Comparison of ENCODE assay signal across 9 cellular contexts in genomic region chr9:7094052-7094451, GRCh38.
DNase-seq lines count a peak whose midpoint lies in the region; ATAC-seq and TF ChIP-seq lines count a peak whose summit lies in the region.
"Had no signal": no experiment of that assay in that cellular context is flagged by ENCODE, and none has a peak within 500 bp of the region (broad histone marks: within the 10 kb centered on the region; RNA-seq: fewer than 3 reads in every experiment).

No MANE protein-coding gene starts in this region.

- no peaks in the 10 kb centered on the region for H4K20me1 ChIP-seq in HCT116 (ENCODE audit: insufficient read depth)

- TF ChIP-seq RAD21 in HCT116 (IDR thresholded peaks at IDR 0.05; ENCODE audit: low read depth): peak; percentile 36; the same call in 1 of the 2 replicates

- H3K9me3 ChIP-seq in HCT116 (ENCODE audit: control insufficient read depth in 1 of 2, insufficient read depth in 1 of 2, low read depth in 1 of 2, low read length in 2 of 2): no peaks in the 10 kb centered on the region

- H3K9me2 ChIP-seq in HCT116 (ENCODE audit: insufficient read depth): no peaks in the 10 kb centered on the region

- BruUV-seq in HCT116 (replicated peaks; lab: Mats Ljungman, UMichigan): no TSS peak

- intact Hi-C loops in HCT116 (cut with micrococcal nuclease): loop anchor here (10.0 kb wide), 1 partner anchor 141 kb away; no protein-coding TSS in a partner anchor

- no peak for TF ChIP-seq POLR2A in HCT116 (IDR thresholded peaks at IDR 0.05; ENCODE audit: borderline replicate concordance, extremely low read depth, insufficient read depth, insufficient read length)

- no peaks in the 10 kb centered on the region for H3K36me3 ChIP-seq in HCT116 (ENCODE audit: control insufficient read depth in 1 of 2, insufficient read depth in 2 of 2, low read length in 2 of 2)

- TF ChIP-seq CTCF in AG09309 (IDR thresholded peaks at IDR 0.05; ENCODE audit: control insufficient read depth, insufficient read depth, low read depth, low read length, missing control alignments) (peak; percentile 31), HCT116 (IDR thresholded peaks at IDR 0.05 in 2 of 3, conservative IDR thresholded peaks at IDR 0.05 in 1 of 3; ENCODE audit: borderline replicate concordance in 1 of 3, insufficient read depth in 1 of 3, low read depth in 2 of 3, low read length in 2 of 3) (peak in 2 of 3 experiments; percentile 32 to 40; a peak in 4 of 6 replicates), astrocyte of the spinal cord (IDR thresholded peaks at IDR 0.05; ENCODE audit: low read depth, low read length) (peak; percentile 58)

- H3K27me3 ChIP-seq in HCT116 (ENCODE audit: insufficient read depth, low read length): no peaks in the 10 kb centered on the region

- H3K4me1 ChIP-seq in HCT116 (ENCODE audit: control insufficient read depth in 1 of 2, insufficient read depth in 2 of 2, low read length in 2 of 2): peaks cover 0 to 5% of the 10 kb centered on the region in 2 experiments; a peak in 1 of 4 replicates

- POLR2A ChIA-PET in HCT116 (lab: Charles Lee): no interaction called here

- DNase-seq in AG09309 (ENCODE audit: low read depth) (no peak), HCT116 (ENCODE audit: low read depth, low spot score) (no peak), astrocyte of the spinal cord (ENCODE audit: low read depth, low spot score) (peak; percentile 24), left kidney (ENCODE audit: low read depth, low spot score) (peak; percentile 46), NCI-H510A treated with DMSO at 0.1 percent for 48 hours (lab: John Stamatoyannopoulos, UW) (no peak), SIG-M5 (lab: John Stamatoyannopoulos, UW) (no peak)
- DNase-seq in stimulated activated CD4-positive, alpha-beta T cell treated with anti-CD3 and anti-CD28 coated beads, Interleukin-4, amount 100 ng/mL, for 24 hours: no peak
- DNase-seq: cortex of kidney had no signal

- H3K27ac ChIP-seq in HCT116 (ENCODE audit: low read depth, low read length): no peak overlapping the region

- H3K4me2 ChIP-seq in HCT116 (ENCODE audit: low read length): no peak overlapping the region

- H3K4me3 ChIP-seq in AG09309 (ENCODE audit: control insufficient read depth, low read depth, low read length) (no peak overlapping the region), HCT116 (replicated peaks in 1 of 2; ENCODE audit: low read depth in 1 of 2, low read length in 2 of 2) (no peak overlapping the region), astrocyte of the spinal cord (ENCODE audit: low read depth, low read length) (no peak overlapping the region)

- in situ Hi-C loops in astrocyte of the spinal cord (cut with HindIII; ENCODE audit: low sequenced_read_pairs): no loop called here

- no peaks in the 10 kb centered on the region for H3K79me2 ChIP-seq in HCT116 (ENCODE audit: insufficient read depth, low read length)

- H3K9ac ChIP-seq in HCT116 (ENCODE audit: low read length): no peak overlapping the region

- no peak overlapping the region for H2AFZ ChIP-seq in HCT116 (ENCODE audit: low read depth, low read length, poor library complexity, severe bottlenecking)

- RAD21 ChIA-PET in HCT116 (lab: Charles Lee; ENCODE audit: low non-redundant PET in 1 of 2, low total read pairs in 2 of 2, uncharacterized antibody in 2 of 2, unreplicated experiment in 2 of 2): no interaction called here

- CTCF ChIA-PET in HCT116 (lab: Charles Lee): no interaction called here

- ATAC-seq in HCT116 (peak; percentile 75), GM21717 (IDR thresholded peaks at IDR 0.05; ENCODE audit: unreplicated experiment) (no peak)

TF ChIP-seq in HCT116, 20 proteins besides CTCF, POLR2A, EP300 and RAD21:
- TF ChIP-seq EZH2 (IDR thresholded peaks at IDR 0.05) (no peak), MAX (IDR thresholded peaks at IDR 0.05) (no peak), REST (IDR thresholded peaks at IDR 0.05; ENCODE audit: low read depth) (no peak), CEBPB (IDR thresholded peaks at IDR 0.05; ENCODE audit: low read depth) (no peak), POLR2AphosphoS5 (IDR thresholded peaks at IDR 0.05; ENCODE audit: low read depth, low read length) (no peak), CBX3 (IDR thresholded peaks at IDR 0.05; ENCODE audit: low read depth) (no peak), SIN3A (IDR thresholded peaks at IDR 0.05; ENCODE audit: low read depth) (no peak), SP1 (IDR thresholded peaks at IDR 0.05; ENCODE audit: low read depth) (no peak), TCF7L2 (IDR thresholded peaks at IDR 0.05; ENCODE audit: borderline replicate concordance, extremely low read depth, insufficient read depth, insufficient read length) (no peak), SRF (IDR thresholded peaks at IDR 0.05; ENCODE audit: low read depth) (no peak), YY1 (IDR thresholded peaks at IDR 0.05; ENCODE audit: extremely low read depth, insufficient replicate concordance, low read depth, low read length) (no peak)
- TF ChIP-seq, protein P1, sequence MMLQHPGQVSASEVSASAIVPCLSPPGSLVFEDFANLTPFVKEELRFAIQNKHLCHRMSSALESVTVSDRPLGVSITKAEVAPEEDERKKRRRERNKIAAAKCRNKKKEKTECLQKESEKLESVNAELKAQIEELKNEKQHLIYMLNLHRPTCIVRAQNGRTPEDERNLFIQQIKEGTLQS (IDR thresholded peaks at IDR 0.05): no peak
- TF ChIP-seq, protein P2, sequence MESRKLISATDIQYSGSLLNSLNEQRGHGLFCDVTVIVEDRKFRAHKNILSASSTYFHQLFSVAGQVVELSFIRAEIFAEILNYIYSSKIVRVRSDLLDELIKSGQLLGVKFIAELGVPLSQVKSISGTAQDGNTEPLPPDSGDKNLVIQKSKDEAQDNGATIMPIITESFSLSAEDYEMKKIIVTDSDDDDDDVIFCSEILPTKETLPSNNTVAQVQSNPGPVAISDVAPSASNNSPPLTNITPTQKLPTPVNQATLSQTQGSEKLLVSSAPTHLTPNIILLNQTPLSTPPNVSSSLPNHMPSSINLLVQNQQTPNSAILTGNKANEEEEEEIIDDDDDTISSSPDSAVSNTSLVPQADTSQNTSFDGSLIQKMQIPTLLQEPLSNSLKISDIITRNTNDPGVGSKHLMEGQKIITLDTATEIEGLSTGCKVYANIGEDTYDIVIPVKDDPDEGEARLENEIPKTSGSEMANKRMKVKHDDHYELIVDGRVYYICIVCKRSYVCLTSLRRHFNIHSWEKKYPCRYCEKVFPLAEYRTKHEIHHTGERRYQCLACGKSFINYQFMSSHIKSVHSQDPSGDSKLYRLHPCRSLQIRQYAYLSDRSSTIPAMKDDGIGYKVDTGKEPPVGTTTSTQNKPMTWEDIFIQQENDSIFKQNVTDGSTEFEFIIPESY (IDR thresholded peaks at IDR 0.05; ENCODE audit: extremely low read depth, insufficient replicate concordance, low read length): no peak

Comparison
In these comparisons a context has a peak if more than half of its experiments do, and no peak if none do; other contexts are left out.
1. DNase-seq: peak in astrocyte of the spinal cord (single experiment) and left kidney (single experiment); none in AG09309 (single experiment), HCT116 (single experiment), NCI-H510A treated with DMSO at 0.1 percent for 48 hours (single experiment), stimulated activated CD4-positive, alpha-beta T cell treated with anti-CD3 and anti-CD28 coated beads, Interleukin-4, amount 100 ng/mL, for 24 hours (single experiment) and SIG-M5 (single experiment).
2. Peak in every context shown above with its lines, with median percentiles within 50 percentile points of each other: CTCF ChIP-seq.